1 cellular context compared by ENCODE assay signal in the genomic region with DNA sequence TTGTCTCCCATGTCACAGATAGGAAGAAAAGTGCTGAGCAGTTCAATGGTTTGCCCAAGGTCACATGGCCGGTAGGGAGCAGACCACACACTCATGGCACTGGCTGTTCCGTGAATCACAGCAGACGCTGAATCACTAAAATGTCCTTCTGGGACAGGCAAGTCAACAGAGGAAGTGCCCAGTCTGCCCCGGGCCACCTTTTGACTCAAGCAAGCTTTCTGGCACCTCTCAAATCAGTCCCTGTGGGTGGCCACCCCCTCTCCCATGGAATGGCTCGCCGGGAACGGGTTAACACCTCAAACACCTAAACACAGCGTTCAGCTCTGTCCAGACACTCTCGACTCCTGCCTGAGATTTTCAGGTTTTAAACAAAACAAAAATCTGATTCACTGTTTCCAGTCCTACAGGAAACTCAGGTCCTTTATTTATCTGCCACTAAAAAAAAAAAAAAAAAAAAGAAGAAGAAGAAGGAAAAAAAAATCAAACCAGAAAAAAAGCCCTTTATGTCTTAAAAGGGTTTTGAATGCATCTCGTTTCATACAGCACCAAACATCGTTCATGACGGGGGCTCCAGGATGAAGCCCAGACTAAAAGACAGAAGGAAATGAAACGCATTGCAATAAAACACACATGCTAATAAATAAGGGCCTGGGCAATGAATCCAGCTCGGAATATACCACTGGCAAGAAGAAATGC.
TF ChIP-seq lines count a peak whose summit lies in the region.

No MANE protein-coding gene starts in this region.

TF ChIP-seq in GM12878, 131 proteins besides CTCF, POLR2A, EP300 and RAD21 (continued from another document):
- TF ChIP-seq GATAD2B (conservative IDR thresholded peaks at IDR 0.05; ENCODE audit: low read depth), result no peak
- no peak for TF ChIP-seq ETV6 (conservative IDR thresholded peaks at IDR 0.05 in 1 of 2, IDR thresholded peaks at IDR 0.05 in 1 of 2; ENCODE audit: borderline replicate concordance in 1 of 2, low read depth in 1 of 2)
